ENCODE assay signal across 21 cellular contexts in the genomic region with DNA sequence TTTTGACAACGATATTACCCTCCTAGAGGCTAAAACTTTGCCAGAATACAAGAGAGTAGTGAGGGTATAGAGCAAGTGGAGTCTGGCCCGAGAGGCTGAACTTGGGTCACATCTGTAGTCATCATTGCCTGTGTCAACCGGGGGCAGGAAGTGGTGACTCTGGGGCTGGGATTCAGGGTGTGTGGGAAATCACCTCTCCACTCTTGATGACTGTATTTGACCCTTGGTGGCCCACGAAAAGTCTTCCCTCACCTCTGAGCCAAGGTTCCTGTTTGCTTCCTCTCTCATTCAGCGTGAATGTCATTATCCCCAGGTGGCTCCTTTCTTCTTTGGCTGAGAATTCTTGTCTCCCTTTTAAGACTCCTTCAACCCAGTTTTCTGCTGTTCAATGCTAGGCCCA.
A peak's percentile ranks its signal among the peaks of the same experiment; 100 is the strongest.
DNase-seq lines count a peak whose midpoint lies in the region; ATAC-seq lines count a peak whose summit lies in the region.
"Had no signal": no experiment of that assay in that cellular context is flagged by ENCODE, and none has a peak within 500 bp of the region (broad histone marks: within the 10 kb centered on the region; RNA-seq: fewer than 3 reads in every experiment).

No MANE protein-coding gene starts in this region.

- H3K36me3 Mint-ChIP-seq in natural killer cell treated with Interleukin-12 subunit alpha and Interleukin-12 subunit beta and Interleukin-15 and Interleukin-18, amount 100 ng/mL, for 72 hours, result no peaks in the 10 kb centered on the region
- H3K36me3 Mint-ChIP-seq: natural killer cell had no signal

- peaks cover 3 to 12% of the 10 kb centered on the region in 2 donors for H3K4me1 Mint-ChIP-seq in natural killer cell treated with Interleukin-12 subunit alpha and Interleukin-12 subunit beta and Interleukin-15 and Interleukin-18, amount 100 ng/mL, for 72 hours (ENCODE audit: low read depth in 2 of 2)
- H3K4me1 Mint-ChIP-seq: T-helper 17 cell had no signal

- no peaks in the 10 kb centered on the region for H3K9me3 Mint-ChIP-seq in natural killer cell treated with Interleukin-12 subunit alpha and Interleukin-12 subunit beta and Interleukin-15 and Interleukin-18, amount 100 ng/mL, for 72 hours
- H3K9me3 Mint-ChIP-seq: natural killer cell had no signal

- peak; percentile 47 for DNase-seq in NK-92 treated with Interleukin-12 subunit alpha and Interleukin-12 subunit beta, amount 100 ng/mL, for 24 hours (lab: John Stamatoyannopoulos, UW)
- DNase-seq in NK-92 (lab: John Stamatoyannopoulos, UW; ENCODE audit: unreplicated experiment) (no peak), M059J (ENCODE audit: low read depth) (peak; percentile 42), NCI-H1930 (lab: John Stamatoyannopoulos, UW) (no peak), NCI-H510A treated with DMSO at 0.1 percent for 48 hours (lab: John Stamatoyannopoulos, UW) (no peak)
- DNase-seq in natural killer cell treated with Interleukin-12 subunit alpha and Interleukin-12 subunit beta and Interleukin-15 and Interleukin-18, amount 100 ng/mL, for 72 hours (ENCODE audit: low spot score), result no peak
- DNase-seq: activated effector memory CD4-positive, alpha-beta T cell treated with Interleukin-2 at 50 U/mL for 16 hours; COR-L47; erythroblast; left cardiac atrium; natural killer cell; NCI-H69; PC-9; SJCRH30; T-helper 17 cell; trophoblast cell had no signal

- ATAC-seq in HG02678 (IDR thresholded peaks at IDR 0.05; ENCODE audit: unreplicated experiment), result peak; percentile 84
- ATAC-seq in natural killer cell treated with Interleukin-12 subunit alpha and Interleukin-12 subunit beta and Interleukin-15 and Interleukin-18, amount 100 ng/mL, for 72 hours, result peak; percentile 84 to 89
- ATAC-seq in GM19463 (IDR thresholded peaks at IDR 0.05; ENCODE audit: unreplicated experiment), result no peak
- ATAC-seq: gastroesophageal sphincter, HepG2, left cardiac atrium, T-helper 17 cell had no signal

- H3K27ac Mint-ChIP-seq in natural killer cell treated with Interleukin-12 subunit alpha and Interleukin-12 subunit beta and Interleukin-15 and Interleukin-18, amount 100 ng/mL, for 72 hours, result no peak overlapping the region
- H3K27ac Mint-ChIP-seq: natural killer cell; stimulated activated naive CD8-positive, alpha-beta T cell treated with anti-CD3 and anti-CD28 coated beads, Interleukin-15, Interleukin-2, amounts not matched to agents 100 ng/mL and 50 ng/mL, for 24 hours; T-helper 17 cell had no signal

- no peaks in the 10 kb centered on the region for H3K27me3 Mint-ChIP-seq in natural killer cell treated with Interleukin-12 subunit alpha and Interleukin-12 subunit beta and Interleukin-15 and Interleukin-18, amount 100 ng/mL, for 72 hours
- H3K27me3 Mint-ChIP-seq: stimulated activated naive CD8-positive, alpha-beta T cell treated with anti-CD3 and anti-CD28 coated beads, Interleukin-15, Interleukin-2, amounts not matched to agents 100 ng/mL and 50 ng/mL, for 24 hours; T-helper 17 cell had no signal

- H3K4me3 Mint-ChIP-seq in natural killer cell treated with Interleukin-12 subunit alpha and Interleukin-12 subunit beta and Interleukin-15 and Interleukin-18, amount 100 ng/mL, for 72 hours, result no peak overlapping the region
- H3K4me3 Mint-ChIP-seq: natural killer cell; stimulated activated naive CD8-positive, alpha-beta T cell treated with anti-CD3 and anti-CD28 coated beads, Interleukin-15, Interleukin-2, amounts not matched to agents 100 ng/mL and 50 ng/mL, for 24 hours; T-helper 17 cell had no signal

Comparison
In these comparisons a context has a peak if more than half of its experiments do, and no peak if none do; other contexts are left out.
1. DNase-seq: peak in NK-92 treated with Interleukin-12 subunit alpha and Interleukin-12 subunit beta, amount 100 ng/mL, for 24 hours (single experiment) and M059J (single experiment); none in NK-92 (single experiment), natural killer cell treated with Interleukin-12 subunit alpha and Interleukin-12 subunit beta and Interleukin-15 and Interleukin-18, amount 100 ng/mL, for 72 hours (single experiment), NCI-H1930 (0 of 2) and NCI-H510A treated with DMSO at 0.1 percent for 48 hours (single experiment).